In the genomic region with DNA sequence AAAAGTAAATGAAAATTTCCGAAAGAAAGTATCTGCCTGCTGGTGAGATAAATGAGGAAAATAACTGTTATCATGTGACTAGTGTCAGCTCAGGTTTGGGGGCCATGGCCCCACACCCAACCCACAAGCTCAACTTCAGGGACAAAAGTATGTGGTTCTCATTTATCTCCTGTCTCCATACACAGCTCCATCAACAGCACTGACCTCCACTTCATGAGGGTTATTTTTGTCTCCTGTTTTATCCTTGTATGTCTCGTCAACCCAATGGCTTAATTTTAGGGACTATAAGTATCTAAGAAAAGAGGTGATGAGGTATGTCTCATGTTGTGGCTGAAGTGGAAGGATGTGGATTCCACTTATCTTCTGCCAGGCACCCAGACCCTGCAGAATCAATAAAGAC, we compare ENCODE assay signal across 7 cellular contexts.
"Had no signal": no experiment of that assay in that cellular context is flagged by ENCODE, and none has a peak within 500 bp of the region (broad histone marks: within the 10 kb centered on the region; RNA-seq: fewer than 3 reads in every experiment).

No MANE protein-coding gene starts in this region.

- FAIRE-seq: H1, H54, HTR-8/SVneo had no signal

- H3K9me3 Mint-ChIP-seq: GM23338, H9 had no signal

- H3K27ac Mint-ChIP-seq: GM23338, H9 had no signal

- DNase-seq: H9, HCEC 1CT, IMR-90 had no signal

- H3K4me2 ChIP-seq: GM23338 had no signal

- H2AFZ ChIP-seq: GM23338 had no signal

- ATAC-seq: GM23338 had no signal

- H3K4me3 Mint-ChIP-seq: GM23338, H9 had no signal

- H3K4me1 Mint-ChIP-seq: GM23338, H9 had no signal

- H3K4me3 ChIP-seq: GM23338 had no signal
